15 cellular contexts compared by ENCODE assay signal in the genomic region with DNA sequence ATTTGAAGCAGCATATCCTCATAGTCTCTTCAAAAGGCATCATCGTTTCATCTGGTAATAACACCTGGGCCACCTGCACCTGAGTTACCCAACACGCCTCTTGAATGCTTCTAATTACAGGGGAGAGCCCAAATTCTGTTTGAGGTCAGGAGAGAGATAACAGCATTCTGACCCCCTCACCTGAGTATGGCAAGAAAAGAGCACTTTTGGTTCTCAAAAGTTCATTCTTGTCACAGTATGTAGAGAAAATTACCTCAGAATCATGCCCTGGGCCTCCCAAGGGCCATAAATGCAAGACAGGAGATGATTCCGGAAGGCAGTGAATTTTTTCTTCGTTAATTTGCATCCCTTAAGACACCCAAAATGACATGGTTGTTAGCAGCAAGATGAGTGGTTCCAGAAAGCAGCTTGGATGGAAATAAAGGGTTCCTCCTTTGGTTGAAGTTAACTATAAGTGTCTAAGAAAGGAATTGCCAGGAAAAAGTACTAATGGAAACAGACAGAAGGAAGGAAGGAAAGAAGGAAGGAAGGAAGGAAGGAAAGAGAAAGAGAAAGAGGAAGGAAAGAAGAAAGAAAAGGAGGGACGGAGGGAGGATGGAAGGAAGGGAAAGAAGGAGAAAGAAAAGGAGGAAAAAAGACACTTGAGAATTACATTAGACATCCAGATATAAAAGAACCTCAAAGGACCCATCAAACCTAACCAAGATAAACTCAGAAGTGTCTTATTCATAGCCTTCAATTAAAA.
DNase-seq lines count a peak whose midpoint lies in the region; ATAC-seq and TF ChIP-seq lines count a peak whose summit lies in the region.
"Had no signal": no experiment of that assay in that cellular context is flagged by ENCODE, and none has a peak within 500 bp of the region (broad histone marks: within the 10 kb centered on the region; RNA-seq: fewer than 3 reads in every experiment).

No MANE protein-coding gene starts in this region.

- no peak for TF ChIP-seq CTCF in osteoblast (IDR thresholded peaks at IDR 0.05; ENCODE audit: extremely low read depth, low read depth, low read length)

- H3K27me3 ChIP-seq in osteoblast (ENCODE audit: insufficient read depth, low read length): peaks cover 12% of the 10 kb centered on the region
- H3K27me3 ChIP-seq: BLaER1 had no signal

- no peaks in the 10 kb centered on the region for H3K79me2 ChIP-seq in osteoblast (ENCODE audit: insufficient read depth, low read length)

- H2AFZ ChIP-seq in osteoblast (ENCODE audit: low read length): no peak overlapping the region

- ATAC-seq in GM19023 (IDR thresholded peaks at IDR 0.05; ENCODE audit: unreplicated experiment): peak; percentile 64
- peak; percentile 59 for ATAC-seq in GM21529 (IDR thresholded peaks at IDR 0.05; ENCODE audit: unreplicated experiment)
- no peak for ATAC-seq in GM19328 (IDR thresholded peaks at IDR 0.05; ENCODE audit: unreplicated experiment)
- ATAC-seq: A549, HepG2 had no signal

- H3K27ac ChIP-seq in osteoblast (ENCODE audit: low read depth, low read length): no peak overlapping the region
- H3K27ac ChIP-seq: A549, BLaER1 had no signal

- no peaks in the 10 kb centered on the region for H3K4me1 ChIP-seq in osteoblast (ENCODE audit: insufficient read depth, low read length)
- H3K4me1 ChIP-seq: A549, BLaER1, Caco-2 had no signal

- no peaks in the 10 kb centered on the region for H3K9me3 ChIP-seq in osteoblast (ENCODE audit: low read depth, low read length)
- H3K9me3 ChIP-seq: A549, BLaER1, Caco-2 had no signal

- no peaks in the 10 kb centered on the region for H3K36me3 ChIP-seq in osteoblast (ENCODE audit: insufficient read depth, low read length)
- H3K36me3 ChIP-seq: BLaER1 had no signal

- DNase-seq in NCI-H2227 (lab: John Stamatoyannopoulos, UW; ENCODE audit: unreplicated experiment) (peak; percentile 20), osteoblast (ENCODE audit: insufficient read length, low spot score, missing footprints) (peak; percentile 8), Kasumi-1 (lab: John Stamatoyannopoulos, UW) (no peak)
- DNase-seq: Caco-2; CD8-positive, alpha-beta memory T cell; DND-41; GDM1; GOT3; H9 had no signal

- H3K4me3 ChIP-seq in osteoblast (ENCODE audit: insufficient read depth, low read length): no peak overlapping the region
- H3K4me3 ChIP-seq: A549, BLaER1 had no signal

- no peak overlapping the region for H3K4me2 ChIP-seq in osteoblast (ENCODE audit: insufficient read depth, low read length)
- H3K4me2 ChIP-seq: A549, BLaER1 had no signal

- no peaks in the 10 kb centered on the region for H4K20me1 ChIP-seq in osteoblast (ENCODE audit: insufficient read depth, low read length)
- H4K20me1 ChIP-seq: BLaER1 had no signal

Comparison
In these comparisons a context has a peak if more than half of its experiments do, and no peak if none do; other contexts are left out.
1. DNase-seq: peak in NCI-H2227 (single experiment) and osteoblast (single experiment); none in Kasumi-1 (0 of 2).